ENCODE assay signal across 8 cellular contexts in the genomic region with DNA sequence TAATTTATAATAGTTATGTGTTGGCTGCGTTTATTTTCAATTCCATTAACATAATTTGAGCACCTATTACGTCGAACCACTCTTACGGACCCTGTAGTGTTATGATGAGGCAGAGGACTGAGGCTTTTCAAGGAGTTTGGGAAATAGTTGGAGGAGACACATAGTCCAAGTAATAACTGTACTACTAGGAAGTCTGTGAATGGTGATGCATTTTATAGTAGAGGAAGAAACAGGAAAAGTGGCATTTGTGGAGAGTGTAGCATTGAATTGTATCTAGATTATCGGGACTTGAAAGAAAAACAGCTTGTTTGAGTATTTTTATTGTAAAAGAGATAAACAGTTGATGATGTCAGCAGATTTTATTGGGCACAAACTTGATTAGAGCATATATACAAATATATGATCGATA. TPM values are rescaled to one million over a fixed set of nuclear protein-coding genes. Genes with fewer than 3 reads are reported as not detected.
DNase-seq lines count a peak whose midpoint lies in the region; ATAC-seq and TF ChIP-seq lines count a peak whose summit lies in the region.

No MANE protein-coding gene starts in this region.

- H3K27ac ChIP-seq in SK-N-SH (ENCODE audit: low read depth in 2 of 2, low read length in 1 of 2) (peak overlapping the region; percentile 83 to 85), spleen (peak overlapping the region; percentile 89 to 99 (median 96))

- TF ChIP-seq CTCF in SK-N-SH (IDR thresholded peaks at IDR 0.05), result no peak
- TF ChIP-seq CTCF in fibroblast of the aortic adventitia (IDR thresholded peaks at IDR 0.05; ENCODE audit: insufficient read depth, low read length), result no peak
- TF ChIP-seq CTCF in spleen (IDR thresholded peaks at IDR 0.05 in 8 of 11, conservative IDR thresholded peaks at IDR 0.05 in 3 of 11), result no peak

- POLR2A ChIA-PET in SK-N-SH (lab: Yijun Ruan, JAX), result interaction anchor here (2.8 kb wide), 1 partner anchor 141 kb away, joined by 10 read pairs; no protein-coding TSS in a partner anchor

- no peaks in the 10 kb centered on the region for H3K9me2 ChIP-seq in SK-N-SH

- H3K79me2 ChIP-seq in SK-N-SH (ENCODE audit: insufficient read depth), result peaks cover 62% of the 10 kb centered on the region

- peak overlapping the region; percentile 85; the same call in 1 of the 2 replicates for H3K9ac ChIP-seq in SK-N-SH

- peaks cover 12% of the 10 kb centered on the region for H4K20me1 ChIP-seq in SK-N-SH (ENCODE audit: insufficient read depth)

- H3K4me1 ChIP-seq in SK-N-SH (ENCODE audit: control insufficient read depth in 1 of 2, insufficient read depth in 2 of 2, low read depth in 1 of 2, low read length in 1 of 2) (peaks cover 18 to 24% of the 10 kb centered on the region in 2 experiments), spleen (peaks cover 54 to 88% (median 83%) of the 10 kb centered on the region in 6 donors)

- intact Hi-C loops in spleen (cut with DNase I; ENCODE audit: low total_unique reads), result no loop called here

- no peak for TF ChIP-seq RAD21 in SK-N-SH (IDR thresholded peaks at IDR 0.05; ENCODE audit: low read length)

- WGBS in SK-N-SH (ENCODE audit: low lambda C conversion rate), result 1% methylated on average over 6 of the region's 6 CpGs
- 3 to 6% (median 5%) methylated on average over 6 of the region's 6 CpGs for WGBS in spleen, 5 donors

- peak overlapping the region; percentile 78 to 97 for H3K4me3 ChIP-seq in SK-N-SH (ENCODE audit: low read depth in 2 of 2, low read length in 1 of 2)
- H3K4me3 ChIP-seq in fibroblast of the aortic adventitia (ENCODE audit: low read depth, low read length), result peak overlapping the region; percentile 88
- peak overlapping the region; percentile 74 to 95 (median 84) for H3K4me3 ChIP-seq in spleen

- TF ChIP-seq POLR2A in spleen (IDR thresholded peaks at IDR 0.05), result no peak

- CTCF ChIA-PET in SK-N-SH (lab: Yijun Ruan, JAX), result interaction anchor here (0.7 to 3.3 kb wide), 3 partner anchors 49 to 242 kb away, joined by 3 to 14 read pairs (median 5); no protein-coding TSS in a partner anchor

- no peak for ATAC-seq in HG02885 (IDR thresholded peaks at IDR 0.05; ENCODE audit: poor library complexity, unreplicated experiment)

- peak overlapping the region; percentile 80; the same call in 1 of the 2 replicates for H2AFZ ChIP-seq in SK-N-SH (ENCODE audit: low read depth)

- H3K9me3 ChIP-seq in SK-N-SH, result no peaks in the 10 kb centered on the region
- H3K9me3 ChIP-seq in spleen, result no peaks in the 10 kb centered on the region

- H3K27me3 ChIP-seq in SK-N-SH (ENCODE audit: insufficient read depth) (no peaks in the 10 kb centered on the region), spleen (replicated peaks in 1 of 7) (no peaks in the 10 kb centered on the region)

- DNase-seq in DMS 273 (lab: John Stamatoyannopoulos, UW; ENCODE audit: unreplicated experiment) (peak; percentile 44), DMS 273 treated with DMSO at 0.1 percent for 48 hours (lab: John Stamatoyannopoulos, UW) (no peak), SK-N-SH (no peak), fibroblast of the aortic adventitia (ENCODE audit: low read depth) (peak; percentile 34), spleen (no peak), hepatic stellate cell (ENCODE audit: low spot score) (no peak)
- no peak for DNase-seq in effector CD4-positive, alpha-beta T cell

- TF ChIP-seq EP300 in SK-N-SH (IDR thresholded peaks at IDR 0.05; ENCODE audit: borderline replicate concordance in 1 of 2, low read depth in 1 of 2, low read length in 1 of 2), result no peak

- H3K36me3 ChIP-seq in SK-N-SH (replicated peaks in 1 of 2; ENCODE audit: control insufficient read depth in 1 of 2, insufficient read depth in 2 of 2, low read length in 1 of 2), result no peaks in the 10 kb centered on the region
- no peaks in the 10 kb centered on the region for H3K36me3 ChIP-seq in spleen

- peak overlapping the region; percentile 88 for H3K4me2 ChIP-seq in SK-N-SH

- peaks cover 28% of the 10 kb centered on the region for H3F3A ChIP-seq in SK-N-SH (replicated peaks; ENCODE audit: insufficient read depth)

TF ChIP-seq in SK-N-SH, 30 proteins besides CTCF, POLR2A, EP300 and RAD21 (continues in another document):
- TF ChIP-seq TAF1 (IDR thresholded peaks at IDR 0.05; ENCODE audit: borderline replicate concordance, low read depth, low read length), result no peak
- no peak for TF ChIP-seq GATA2 (CRISPR knock-in tag; IDR thresholded peaks at IDR 0.05)
- TF ChIP-seq RFX5 (IDR thresholded peaks at IDR 0.05; ENCODE audit: low read length), result no peak
- TF ChIP-seq GABPA (IDR thresholded peaks at IDR 0.05; ENCODE audit: low read depth), result no peak
- no peak for TF ChIP-seq TEAD4 (IDR thresholded peaks at IDR 0.05; ENCODE audit: borderline replicate concordance, insufficient read depth)
- TF ChIP-seq ELF1 (IDR thresholded peaks at IDR 0.05), result no peak
- TF ChIP-seq USF2 (IDR thresholded peaks at IDR 0.05; ENCODE audit: borderline replicate concordance, low read depth, low read length), result no peak
- TF ChIP-seq, protein P1, sequence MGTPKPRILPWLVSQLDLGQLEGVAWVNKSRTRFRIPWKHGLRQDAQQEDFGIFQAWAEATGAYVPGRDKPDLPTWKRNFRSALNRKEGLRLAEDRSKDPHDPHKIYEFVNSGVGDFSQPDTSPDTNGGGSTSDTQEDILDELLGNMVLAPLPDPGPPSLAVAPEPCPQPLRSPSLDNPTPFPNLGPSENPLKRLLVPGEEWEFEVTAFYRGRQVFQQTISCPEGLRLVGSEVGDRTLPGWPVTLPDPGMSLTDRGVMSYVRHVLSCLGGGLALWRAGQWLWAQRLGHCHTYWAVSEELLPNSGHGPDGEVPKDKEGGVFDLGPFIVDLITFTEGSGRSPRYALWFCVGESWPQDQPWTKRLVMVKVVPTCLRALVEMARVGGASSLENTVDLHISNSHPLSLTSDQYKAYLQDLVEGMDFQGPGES (IDR thresholded peaks at IDR 0.05; ENCODE audit: low read depth, low read length), result no peak
- no peak for TF ChIP-seq EZH2phosphoT487 (IDR thresholded peaks at IDR 0.05; ENCODE audit: borderline replicate concordance, low read depth)
- TF ChIP-seq ZBTB33 (IDR thresholded peaks at IDR 0.05; ENCODE audit: borderline replicate concordance, low read depth), result no peak
- no peak for TF ChIP-seq USF1 (IDR thresholded peaks at IDR 0.05; ENCODE audit: borderline replicate concordance, low read depth)
- TF ChIP-seq MXI1 (IDR thresholded peaks at IDR 0.05; ENCODE audit: low read depth, low read length), result no peak
- no peak for TF ChIP-seq YY1 (IDR thresholded peaks at IDR 0.05; ENCODE audit: low read depth)

RNA-seq across cellular contexts. Expression of gene NFATC3, which starts 1.7 kb away (rescaled TPM):
- polyA plus RNA-seq in SK-N-SH (2012; rRNA removed) (5.7 and 7.8 TPM in 2 replicates), spleen (10 to 100 TPM; 12.4 to 13.1 (median 12.7) TPM)
- 7.1 and 7.9 TPM in 2 replicates for polyA plus RNA-seq in SK-N-SH (2012; cell fraction: cytosol; rRNA removed)
- 5.9 and 9.0 TPM in 2 replicates for polyA plus RNA-seq in SK-N-SH (2012; cell fraction: nucleus; rRNA removed)
- total RNA-seq in fibroblast of the aortic adventitia (ENCODE audit: low replicate concordance) (17.7 and 36.3 TPM in 2 replicates), spleen (10 to 100 TPM; 64.4 to 89.7 (median 68.5) TPM)

Comparison
In these comparisons a context has a peak if more than half of its experiments do, and no peak if none do; other contexts are left out.
1. DNase-seq: peak in DMS 273 (single experiment) and fibroblast of the aortic adventitia (single experiment); none in DMS 273 treated with DMSO at 0.1 percent for 48 hours (single experiment), SK-N-SH (single experiment), spleen (single experiment), hepatic stellate cell (single experiment) and effector CD4-positive, alpha-beta T cell (single experiment).
2. Peak in every context shown above with its lines, with median percentiles within 50 percentile points of each other: H3K4me3 ChIP-seq.